ENCODE assay signal across 1 cellular context in genomic region chr17:80877095-80877828, GRCh38.
TF ChIP-seq lines count a peak whose summit lies in the region.

No MANE protein-coding gene starts in this region.

TF ChIP-seq in GM12878, 131 proteins besides CTCF, POLR2A, EP300 and RAD21 (continued from another document and continues in another):
- no peak for TF ChIP-seq BCLAF1 (IDR thresholded peaks at IDR 0.05)
- peak; percentile 96 for TF ChIP-seq RUNX3 (IDR thresholded peaks at IDR 0.05; ENCODE audit: low read length)
- no peak for TF ChIP-seq KAT2A (conservative IDR thresholded peaks at IDR 0.05; ENCODE audit: control insufficient read depth, low read depth, low read length)
- TF ChIP-seq NR2C1 (IDR thresholded peaks at IDR 0.05), result no peak
- no peak for TF ChIP-seq CHD4 (IDR thresholded peaks at IDR 0.05)
- peak; percentile 80 for TF ChIP-seq MLLT1 (IDR thresholded peaks at IDR 0.05)
- TF ChIP-seq ZNF274 (IDR thresholded peaks at IDR 0.05; ENCODE audit: insufficient read depth, insufficient read length), result no peak
- no peak for TF ChIP-seq IRF5 (IDR thresholded peaks at IDR 0.05; ENCODE audit: borderline replicate concordance)
- peak in 1 of 2 experiments; percentile 46; a peak in 1 of 4 replicates for TF ChIP-seq ETV6 (conservative IDR thresholded peaks at IDR 0.05 in 1 of 2, IDR thresholded peaks at IDR 0.05 in 1 of 2; ENCODE audit: borderline replicate concordance in 1 of 2, low read depth in 1 of 2)
- no peak for TF ChIP-seq PRDM15 (CRISPR knock-in tag; IDR thresholded peaks at IDR 0.05)
- no peak for TF ChIP-seq FOS (IDR thresholded peaks at IDR 0.05; ENCODE audit: borderline replicate concordance, extremely low read depth, insufficient read length)
- no peak for TF ChIP-seq IRF3 (IDR thresholded peaks at IDR 0.05)
- TF ChIP-seq TARDBP (IDR thresholded peaks at IDR 0.05; ENCODE audit: borderline replicate concordance), result no peak
- no peak for TF ChIP-seq EZH2 (IDR thresholded peaks at IDR 0.05; ENCODE audit: borderline replicate concordance, control insufficient read depth, low read depth, low read length)
- TF ChIP-seq SPI1 (IDR thresholded peaks at IDR 0.05; ENCODE audit: borderline replicate concordance, insufficient read depth, low read depth, low read length), result no peak
- no peak for TF ChIP-seq ZNF384 (IDR thresholded peaks at IDR 0.05; ENCODE audit: borderline replicate concordance, low read depth, low read length)
- no peak for TF ChIP-seq ESRRA (IDR thresholded peaks at IDR 0.05; ENCODE audit: low read length)
- no peak for TF ChIP-seq E2F4 (IDR thresholded peaks at IDR 0.05; ENCODE audit: low read depth, low read length)
- TF ChIP-seq CBX3 (IDR thresholded peaks at IDR 0.05; ENCODE audit: borderline replicate concordance, low read depth), result no peak
- TF ChIP-seq ZBED1 (IDR thresholded peaks at IDR 0.05; ENCODE audit: borderline replicate concordance), result peak; percentile 84; the same call in 1 of the 2 replicates
- no peak for TF ChIP-seq RBBP5 (conservative IDR thresholded peaks at IDR 0.05)
- no peak for TF ChIP-seq RCOR1 (conservative IDR thresholded peaks at IDR 0.05; ENCODE audit: low read depth, low read length)
- peak; percentile 81; the same call in 1 of the 2 replicates for TF ChIP-seq DPF2 (IDR thresholded peaks at IDR 0.05)
- no peak for TF ChIP-seq HDAC2 (IDR thresholded peaks at IDR 0.05)
- peak in 1 of 2 experiments; percentile 33; a peak in 1 of 3 replicates for TF ChIP-seq EGR1 (IDR thresholded peaks at IDR 0.05; ENCODE audit: borderline replicate concordance in 1 of 2, low read depth in 2 of 2, low read length in 2 of 2)
- no peak for TF ChIP-seq SMAD1 (IDR thresholded peaks at IDR 0.05; ENCODE audit: low read depth, partially characterized antibody)
- TF ChIP-seq TCF3 (IDR thresholded peaks at IDR 0.05; ENCODE audit: borderline replicate concordance, insufficient read depth, low read depth, low read length), result peak; percentile 87; the same call in 1 of the 2 replicates
- TF ChIP-seq MXI1 (IDR thresholded peaks at IDR 0.05; ENCODE audit: low read depth, low read length), result no peak
- TF ChIP-seq ZNF687 (IDR thresholded peaks at IDR 0.05), result 0 out of 2 replicates have a peak, but pooled peaks have one; percentile 44
- peak; percentile 69 for TF ChIP-seq MEF2B (IDR thresholded peaks at IDR 0.05; ENCODE audit: partially characterized antibody, poor library complexity, severe bottlenecking)
- TF ChIP-seq FOXM1 (IDR thresholded peaks at IDR 0.05; ENCODE audit: low read depth, low read length), result peak; percentile 86
- TF ChIP-seq JUND (IDR thresholded peaks at IDR 0.05; ENCODE audit: low read depth, low read length), result no peak
- peak; percentile 60 for TF ChIP-seq SP1 (IDR thresholded peaks at IDR 0.05; ENCODE audit: low read depth, low read length)
- TF ChIP-seq BCL11A (IDR thresholded peaks at IDR 0.05; ENCODE audit: low read depth, low read length), result peak; percentile 90
- no peak for TF ChIP-seq SIX5 (IDR thresholded peaks at IDR 0.05; ENCODE audit: low read depth, low read length, severe bottlenecking)
- TF ChIP-seq NRF1 (conservative IDR thresholded peaks at IDR 0.05; ENCODE audit: low read depth, low read length), result no peak
- peak; percentile 89 for TF ChIP-seq JUNB (IDR thresholded peaks at IDR 0.05)
- peak; percentile 73; the same call in 1 of the 2 replicates for TF ChIP-seq BACH1 (IDR thresholded peaks at IDR 0.05; ENCODE audit: borderline replicate concordance)
- no peak for TF ChIP-seq ASH2L (IDR thresholded peaks at IDR 0.05; ENCODE audit: borderline replicate concordance, low read depth)
- no peak for TF ChIP-seq SREBF2 (IDR thresholded peaks at IDR 0.05; ENCODE audit: low read length)
- TF ChIP-seq SIN3A (IDR thresholded peaks at IDR 0.05; ENCODE audit: low read depth, low read length), result no peak
- TF ChIP-seq MYC (IDR thresholded peaks at IDR 0.05; ENCODE audit: insufficient read depth, insufficient read length, insufficient replicate concordance, low read length, severe bottlenecking), result no peak
- TF ChIP-seq ELK1 (IDR thresholded peaks at IDR 0.05; ENCODE audit: low read depth, low read length), result no peak
- TF ChIP-seq POU2F2 (IDR thresholded peaks at IDR 0.05; ENCODE audit: borderline replicate concordance, low read depth, low read length), result peak; percentile 99
